ENCODE assay signal across 8 cellular contexts in the genomic region with DNA sequence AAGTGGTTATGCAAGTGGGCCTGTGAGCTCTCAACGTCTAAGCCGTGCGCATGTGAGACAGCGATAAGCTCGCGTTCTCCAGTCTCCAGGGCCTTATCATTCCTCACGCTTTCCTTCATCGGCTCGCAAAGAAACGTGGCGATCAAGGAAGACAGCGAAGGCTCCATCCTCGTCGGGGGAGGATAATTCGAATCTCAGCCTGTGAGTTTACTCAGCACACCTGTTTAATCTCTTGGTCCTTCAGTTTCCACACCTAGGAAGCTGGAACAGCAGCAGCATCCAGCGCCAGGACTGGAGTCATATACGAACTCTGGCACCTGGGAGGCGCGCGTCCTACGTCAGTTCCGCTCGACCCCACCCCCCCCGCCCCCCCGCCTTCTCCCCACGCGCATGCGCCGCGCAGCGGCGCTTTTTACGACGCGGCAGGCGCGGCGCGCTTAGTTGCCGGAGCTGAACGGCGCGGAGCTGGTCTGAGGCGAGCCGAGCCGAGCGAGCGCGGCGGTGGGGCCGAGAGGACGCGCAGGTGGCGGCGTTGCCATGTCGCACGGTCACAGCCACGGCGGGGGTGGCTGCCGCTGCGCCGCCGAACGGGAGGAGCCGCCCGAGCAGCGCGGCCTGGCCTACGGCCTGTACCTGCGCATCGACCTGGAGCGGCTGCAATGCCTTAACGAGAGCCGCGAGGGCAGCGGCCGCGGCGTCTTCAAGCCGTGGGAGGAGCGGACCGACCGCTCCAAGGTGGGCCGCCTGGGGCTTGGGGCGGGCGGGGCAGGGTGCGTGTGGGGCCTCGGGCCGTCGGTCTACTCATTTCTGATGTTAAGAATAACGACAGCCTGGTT. TPM values are rescaled to one million over a fixed set of nuclear protein-coding genes. Genes with fewer than 3 reads are reported as not detected.
DNase-seq lines count a peak whose midpoint lies in the region; ATAC-seq lines count a peak whose summit lies in the region.

PITHD1 (plus strand) TSS at position 440 of the 836 bp plus-strand sequence; CDS start at position 538, 98 bp downstream.

- no peaks in the 10 kb centered on the region for H3K9me3 Mint-ChIP-seq in activated CD8-positive, alpha-beta T cell treated with anti-CD3 and anti-CD28 coated beads, Interleukin-2, amount 10 ng/mL, durations not matched to agents 7 days and 5 days (ENCODE audit: insufficient read depth)

- H3K9ac ChIP-seq in BLaER1 treated with 17β-estradiol and CSF1 and Interleukin-3, amounts not matched to agents 10 nM and 100 nM = peak within 1 kb of the TSS; percentile 86 to 97 (median 92)

- H3K4me2 ChIP-seq in BLaER1 treated with 17β-estradiol and CSF1 and Interleukin-3, amounts not matched to agents 10 nM and 100 nM = peak within 1 kb of the TSS; percentile 87 to 100 (median 97)

- H3K27ac Mint-ChIP-seq in activated CD8-positive, alpha-beta T cell treated with anti-CD3 and anti-CD28 coated beads, Interleukin-2, amount 10 ng/mL, durations not matched to agents 7 days and 5 days = peak within 1 kb of the TSS; percentile 94

- H3K4me3 Mint-ChIP-seq in activated CD8-positive, alpha-beta T cell treated with anti-CD3 and anti-CD28 coated beads, Interleukin-2, amount 10 ng/mL, durations not matched to agents 7 days and 5 days = peak within 1 kb of the TSS; percentile 84

- H4K20me1 ChIP-seq in BLaER1 treated with 17β-estradiol and CSF1 and Interleukin-3, amounts not matched to agents 10 nM and 100 nM = peaks cover 0 to 45% (median 18%) of the 10 kb centered on the region in 11 experiments; a peak in 19 of 22 replicates

- H3K36me3 ChIP-seq in BLaER1 treated with 17β-estradiol and CSF1 and Interleukin-3, amounts not matched to agents 10 nM and 100 nM = peaks cover 23 to 37% (median 35%) of the 10 kb centered on the region in 11 experiments; a peak in 21 of 22 replicates

- CTCF ChIA-PET in activated CD8-positive, alpha-beta T cell treated with anti-CD3 and anti-CD28 coated beads, Interleukin-2, amount 10 ng/mL, durations not matched to agents 7 days and 5 days (lab: Charles Lee) = interaction anchor here (1.1 to 3.2 kb wide), 8 partner anchors 24 to 281 kb away, joined by 3 to 23 read pairs (median 4); no protein-coding TSS in a partner anchor

- H3K27ac ChIP-seq in BLaER1 treated with 17β-estradiol and CSF1 and Interleukin-3, amounts not matched to agents 10 nM and 100 nM = peak within 1 kb of the TSS; percentile 70 to 89 (median 82); a peak in 21 of 22 replicates

- H3K36me3 Mint-ChIP-seq in activated CD8-positive, alpha-beta T cell treated with anti-CD3 and anti-CD28 coated beads, Interleukin-2, amount 10 ng/mL, durations not matched to agents 7 days and 5 days (ENCODE audit: low read depth) = peaks cover 13% of the 10 kb centered on the region

- peaks cover 26 to 52% (median 39%) of the 10 kb centered on the region in 10 experiments for H3K4me1 ChIP-seq in BLaER1 treated with 17β-estradiol and CSF1 and Interleukin-3, amounts not matched to agents 10 nM and 100 nM

- H3K27me3 Mint-ChIP-seq in activated CD8-positive, alpha-beta T cell treated with anti-CD3 and anti-CD28 coated beads, Interleukin-2, amount 10 ng/mL, durations not matched to agents 7 days and 5 days (ENCODE audit: low read depth) = no peaks in the 10 kb centered on the region

- peak; percentile 63 for ATAC-seq in GM19397 (IDR thresholded peaks at IDR 0.05; ENCODE audit: unreplicated experiment)
- ATAC-seq in activated CD8-positive, alpha-beta T cell treated with anti-CD3 and anti-CD28 coated beads, Interleukin-2, amount 10 ng/mL, durations not matched to agents 7 days and 5 days = peak; percentile 90

- H3K4me3 ChIP-seq in BLaER1 treated with 17β-estradiol and CSF1 and Interleukin-3, amounts not matched to agents 10 nM and 100 nM = peak within 1 kb of the TSS; percentile 72 to 92 (median 84)

- peaks cover 51% of the 10 kb centered on the region for H3K4me1 Mint-ChIP-seq in activated CD8-positive, alpha-beta T cell treated with anti-CD3 and anti-CD28 coated beads, Interleukin-2, amount 10 ng/mL, durations not matched to agents 7 days and 5 days (ENCODE audit: low read depth)

- no peaks in the 10 kb centered on the region for H3K9me3 ChIP-seq in BLaER1 treated with 17β-estradiol and CSF1 and Interleukin-3, amounts not matched to agents 10 nM and 100 nM (replicated peaks in 1 of 11)

- DNase-seq in HT-29 (ENCODE audit: low spot score) (peak; percentile 94), NK-92 (lab: John Stamatoyannopoulos, UW; ENCODE audit: unreplicated experiment) (peak; percentile 15), lung microvascular endothelial cell (ENCODE audit: low read depth in 2 of 2) (peak; percentile 83 to 89)
- DNase-seq in activated CD8-positive, alpha-beta T cell treated with anti-CD3 and anti-CD28 coated beads, Interleukin-2, amount 10 ng/mL, durations not matched to agents 7 days and 5 days = peak; percentile 86
- peak; percentile 75 for DNase-seq in effector CD4-positive, alpha-beta T cell
- DNase-seq in stimulated activated CD4-positive, alpha-beta T cell treated with anti-CD3 and anti-CD28 coated beads, TNF-alpha, amount 100 ng/mL, for 4 hours (ENCODE audit: low read depth in 3 of 3) = peak; percentile 56 to 65 (median 61)

- POLR2A ChIA-PET in activated CD8-positive, alpha-beta T cell treated with anti-CD3 and anti-CD28 coated beads, Interleukin-2, amount 10 ng/mL, durations not matched to agents 7 days and 5 days (lab: Charles Lee) = interaction anchor here (0.9 to 3.3 kb wide), 8 partner anchors 10 to 181 kb away, joined by 3 to 25 read pairs (median 7); partner anchors contain the start of genes ELOA, GALE, LYPLA2 and PNRC2

- no peaks in the 10 kb centered on the region for H3K27me3 ChIP-seq in BLaER1 treated with 17β-estradiol and CSF1 and Interleukin-3, amounts not matched to agents 10 nM and 100 nM

RNA-seq across cellular contexts. Expression of gene PITHD1, which starts in this region (rescaled TPM):
- total RNA-seq in HT-29 (2014; rRNA removed; shearing (Covaris generic)) = 103 TPM in 2 replicates
- total RNA-seq in activated CD8-positive, alpha-beta T cell treated with anti-CD3 and anti-CD28 coated beads, Interleukin-2, amount 10 ng/mL, durations not matched to agents 7 days and 5 days = 10 to 100 TPM; 62.3 to 67.9 TPM
- total RNA-seq in lung microvascular endothelial cell = 24.6 and 29.0 TPM in 2 replicates

Comparison
In these comparisons a context has a peak if more than half of its experiments do, and no peak if none do; other contexts are left out.
1. Peak in every context shown above with its lines: DNase-seq, ATAC-seq, H3K4me3 ChIP-seq and H3K27ac ChIP-seq.
2. DNase-seq: peak in every context shown above with its lines; median percentile 94 in HT-29; 86 in activated CD8-positive, alpha-beta T cell treated with anti-CD3 and anti-CD28 coated beads, Interleukin-2, amount 10 ng/mL, durations not matched to agents 7 days and 5 days; 86 in lung microvascular endothelial cell; 75 in effector CD4-positive, alpha-beta T cell; 61 in stimulated activated CD4-positive, alpha-beta T cell treated with anti-CD3 and anti-CD28 coated beads, TNF-alpha, amount 100 ng/mL, for 4 hours; 15 in NK-92.